Comparison of ENCODE assay signal across 1 cellular context in the genomic region with DNA sequence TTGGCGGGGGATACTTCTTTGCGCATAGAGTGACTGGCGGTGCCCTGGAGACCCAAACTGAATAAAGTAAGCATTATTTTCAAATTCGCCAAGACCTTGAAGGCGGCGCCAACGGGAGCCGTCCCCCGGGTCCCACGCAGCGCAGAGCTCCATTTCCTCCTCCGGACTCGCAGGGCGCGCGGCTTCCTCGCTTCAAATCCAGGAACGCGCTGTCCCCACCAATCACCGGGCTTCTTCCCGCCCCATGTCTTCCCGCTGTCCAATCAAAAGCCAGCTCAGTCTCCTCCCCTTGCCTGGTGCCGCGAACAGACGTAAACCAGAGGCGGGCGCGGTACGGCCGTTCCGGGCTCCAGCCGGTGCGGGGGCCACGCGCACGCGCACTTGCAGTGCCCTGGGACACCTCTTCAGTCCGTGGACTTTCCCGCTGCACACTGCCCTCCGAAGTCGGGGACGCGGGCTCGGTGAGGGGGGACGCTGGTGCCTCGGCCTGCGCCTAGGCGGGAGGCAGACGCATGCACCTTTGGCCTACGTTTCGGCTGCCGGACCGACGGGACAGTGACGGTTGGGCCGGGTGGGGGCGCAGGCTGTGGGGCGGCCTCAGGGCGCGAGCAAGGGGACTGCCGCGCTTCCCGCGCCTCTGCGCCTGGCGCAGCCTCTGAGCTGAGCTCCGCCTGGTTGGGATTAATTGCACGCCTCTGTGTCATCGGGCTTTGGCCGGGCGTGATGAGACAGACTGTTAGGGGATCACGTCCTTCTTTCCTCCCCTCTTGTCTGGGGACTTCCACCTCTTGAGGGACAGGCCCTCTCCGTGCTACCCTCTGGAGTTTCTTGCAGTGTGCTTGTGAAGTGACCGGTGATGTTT.
TF ChIP-seq lines count a peak whose summit lies in the region.

A gene with protein sequence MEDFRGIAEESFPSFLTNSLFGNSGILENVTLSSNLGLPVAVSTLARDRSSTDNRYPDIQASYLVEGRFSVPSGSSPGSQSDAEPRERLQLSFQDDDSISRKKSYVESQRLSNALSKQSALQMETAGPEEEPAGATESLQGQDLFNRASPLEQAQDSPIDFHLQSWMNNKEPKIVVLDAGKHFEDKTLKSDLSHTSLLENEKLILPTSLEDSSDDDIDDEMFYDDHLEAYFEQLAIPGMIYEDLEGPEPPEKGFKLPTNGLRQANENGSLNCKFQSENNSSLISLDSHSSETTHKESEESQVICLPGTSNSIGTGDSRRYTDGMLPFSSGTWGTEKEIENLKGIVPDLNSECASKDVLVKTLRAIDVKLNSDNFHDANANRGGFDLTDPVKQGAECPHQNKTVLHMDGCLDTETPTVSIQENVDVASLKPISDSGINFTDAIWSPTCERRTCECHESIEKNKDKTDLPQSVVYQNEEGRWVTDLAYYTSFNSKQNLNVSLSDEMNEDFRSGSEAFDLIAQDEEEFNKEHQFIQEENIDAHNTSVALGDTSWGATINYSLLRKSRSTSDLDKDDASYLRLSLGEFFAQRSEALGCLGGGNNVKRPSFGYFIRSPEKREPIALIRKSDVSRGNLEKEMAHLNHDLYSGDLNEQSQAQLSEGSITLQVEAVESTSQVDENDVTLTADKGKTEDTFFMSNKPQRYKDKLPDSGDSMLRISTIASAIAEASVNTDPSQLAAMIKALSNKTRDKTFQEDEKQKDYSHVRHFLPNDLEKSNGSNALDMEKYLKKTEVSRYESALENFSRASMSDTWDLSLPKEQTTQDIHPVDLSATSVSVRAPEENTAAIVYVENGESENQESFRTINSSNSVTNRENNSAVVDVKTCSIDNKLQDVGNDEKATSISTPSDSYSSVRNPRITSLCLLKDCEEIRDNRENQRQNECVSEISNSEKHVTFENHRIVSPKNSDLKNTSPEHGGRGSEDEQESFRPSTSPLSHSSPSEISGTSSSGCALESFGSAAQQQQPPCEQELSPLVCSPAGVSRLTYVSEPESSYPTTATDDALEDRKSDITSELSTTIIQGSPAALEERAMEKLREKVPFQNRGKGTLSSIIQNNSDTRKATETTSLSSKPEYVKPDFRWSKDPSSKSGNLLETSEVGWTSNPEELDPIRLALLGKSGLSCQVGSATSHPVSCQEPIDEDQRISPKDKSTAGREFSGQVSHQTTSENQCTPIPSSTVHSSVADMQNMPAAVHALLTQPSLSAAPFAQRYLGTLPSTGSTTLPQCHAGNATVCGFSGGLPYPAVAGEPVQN (N-terminal part only) (plus strand): TSS at position 386 of the 862 bp plus-strand sequence. CDS start 8,063 bp downstream, outside the sequence.

TF ChIP-seq in K562, 482 proteins besides CTCF, POLR2A, EP300 and RAD21 (continued from another document and continues in another):
- TF ChIP-seq E2F8 (IDR thresholded peaks at IDR 0.05; ENCODE audit: low read depth, partially characterized antibody) (peak; percentile 33), SIN3B (IDR thresholded peaks at IDR 0.05; ENCODE audit: low read depth) (0 out of 2 replicates have a peak, but pooled peaks have one; percentile 12), RFX7 (CRISPR knock-in tag; IDR thresholded peaks at IDR 0.05) (no peak), ZEB2 (IDR thresholded peaks at IDR 0.05) (0 out of 2 replicates have a peak, but pooled peaks have one; percentile 33), NFIX (CRISPR knock-in tag; IDR thresholded peaks at IDR 0.05; ENCODE audit: low read depth) (no peak), PTTG1 (tag; IDR thresholded peaks at IDR 0.05; ENCODE audit: low read depth) (no peak), ESRRB (CRISPR knock-in tag; IDR thresholded peaks at IDR 0.05; ENCODE audit: borderline replicate concordance) (no peak), NBN (IDR thresholded peaks at IDR 0.05; ENCODE audit: low read depth) (no peak; the same call in 1 of the 2 replicates), PHTF2 (CRISPR knock-in tag; IDR thresholded peaks at IDR 0.05) (no peak), ZNF57 (CRISPR knock-in tag; IDR thresholded peaks at IDR 0.05) (no peak), PBX2 (CRISPR knock-in tag; IDR thresholded peaks at IDR 0.05; ENCODE audit: low read depth) (no peak), PBX2 (tag; conservative IDR thresholded peaks at IDR 0.05; ENCODE audit: low read depth) (no peak), CBFB (CRISPR knock-in tag; IDR thresholded peaks at IDR 0.05) (peak; percentile 59; the same call in 1 of the 2 replicates), SIN3A (IDR thresholded peaks at IDR 0.05; ENCODE audit: borderline replicate concordance in 2 of 2, control insufficient read depth in 1 of 2, low read depth in 2 of 2, low read length in 2 of 2) (peak; percentile 83 to 84; a peak in 3 of 4 replicates), TRIM24 (IDR thresholded peaks at IDR 0.05) (no peak), MIER1 (IDR thresholded peaks at IDR 0.05; ENCODE audit: low read depth) (no peak), RNF2 (IDR thresholded peaks at IDR 0.05) (0 out of 2 replicates have a peak, but pooled peaks have one; percentile 51), CEBPG (CRISPR knock-in tag; IDR thresholded peaks at IDR 0.05) (no peak; the same call in 1 of the 2 replicates), CEBPG (tag; conservative IDR thresholded peaks at IDR 0.05 in 1 of 2, IDR thresholded peaks at IDR 0.05 in 1 of 2) (no peak), GTF2A2 (tag; IDR thresholded peaks at IDR 0.05) (no peak), RERE (CRISPR knock-in tag; IDR thresholded peaks at IDR 0.05; ENCODE audit: borderline replicate concordance) (no peak), NFIC (IDR thresholded peaks at IDR 0.05) (peak; percentile 26; the same call in 1 of the 2 replicates), KDM1A (IDR thresholded peaks at IDR 0.05) (no peak), ZNF764 (CRISPR knock-in tag; IDR thresholded peaks at IDR 0.05; ENCODE audit: low read depth) (no peak), TEAD1 (CRISPR knock-in tag; IDR thresholded peaks at IDR 0.05) (peak in 1 of 2 experiments; percentile 63; a peak in 2 of 4 replicates), SRSF3 (IDR thresholded peaks at IDR 0.05; ENCODE audit: insufficient read depth, low read length) (no peak), GATAD2B (IDR thresholded peaks at IDR 0.05; ENCODE audit: borderline replicate concordance) (no peak), HDAC6 (IDR thresholded peaks at IDR 0.05; ENCODE audit: low read depth, low read length) (no peak), MCM2 (IDR thresholded peaks at IDR 0.05; ENCODE audit: low read depth) (no peak), CAMTA2 (CRISPR knock-in tag; conservative IDR thresholded peaks at IDR 0.05) (no peak), STAT5A (IDR thresholded peaks at IDR 0.05; ENCODE audit: borderline replicate concordance, low read length) (no peak)
- TF ChIP-seq, protein P1, sequence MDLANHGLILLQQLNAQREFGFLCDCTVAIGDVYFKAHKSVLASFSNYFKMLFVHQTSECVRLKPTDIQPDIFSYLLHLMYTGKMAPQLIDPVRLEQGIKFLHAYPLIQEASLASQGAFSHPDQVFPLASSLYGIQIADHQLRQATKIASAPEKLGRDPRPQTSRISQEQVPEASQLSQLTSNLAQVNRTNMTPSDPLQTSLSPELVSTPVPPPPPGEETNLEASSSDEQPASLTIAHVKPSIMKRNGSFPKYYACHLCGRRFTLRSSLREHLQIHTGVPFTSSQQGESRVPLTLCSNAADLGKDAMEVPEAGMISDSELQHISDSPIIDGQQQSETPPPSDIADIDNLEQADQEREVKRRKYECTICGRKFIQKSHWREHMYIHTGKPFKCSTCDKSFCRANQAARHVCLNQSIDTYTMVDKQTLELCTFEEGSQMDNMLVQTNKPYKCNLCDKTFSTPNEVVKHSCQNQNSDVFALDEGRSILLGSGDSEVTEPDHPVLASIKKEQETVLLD (IDR thresholded peaks at IDR 0.05): peak; percentile 87; the same call in 1 of the 2 replicates
- TF ChIP-seq, protein P2, sequence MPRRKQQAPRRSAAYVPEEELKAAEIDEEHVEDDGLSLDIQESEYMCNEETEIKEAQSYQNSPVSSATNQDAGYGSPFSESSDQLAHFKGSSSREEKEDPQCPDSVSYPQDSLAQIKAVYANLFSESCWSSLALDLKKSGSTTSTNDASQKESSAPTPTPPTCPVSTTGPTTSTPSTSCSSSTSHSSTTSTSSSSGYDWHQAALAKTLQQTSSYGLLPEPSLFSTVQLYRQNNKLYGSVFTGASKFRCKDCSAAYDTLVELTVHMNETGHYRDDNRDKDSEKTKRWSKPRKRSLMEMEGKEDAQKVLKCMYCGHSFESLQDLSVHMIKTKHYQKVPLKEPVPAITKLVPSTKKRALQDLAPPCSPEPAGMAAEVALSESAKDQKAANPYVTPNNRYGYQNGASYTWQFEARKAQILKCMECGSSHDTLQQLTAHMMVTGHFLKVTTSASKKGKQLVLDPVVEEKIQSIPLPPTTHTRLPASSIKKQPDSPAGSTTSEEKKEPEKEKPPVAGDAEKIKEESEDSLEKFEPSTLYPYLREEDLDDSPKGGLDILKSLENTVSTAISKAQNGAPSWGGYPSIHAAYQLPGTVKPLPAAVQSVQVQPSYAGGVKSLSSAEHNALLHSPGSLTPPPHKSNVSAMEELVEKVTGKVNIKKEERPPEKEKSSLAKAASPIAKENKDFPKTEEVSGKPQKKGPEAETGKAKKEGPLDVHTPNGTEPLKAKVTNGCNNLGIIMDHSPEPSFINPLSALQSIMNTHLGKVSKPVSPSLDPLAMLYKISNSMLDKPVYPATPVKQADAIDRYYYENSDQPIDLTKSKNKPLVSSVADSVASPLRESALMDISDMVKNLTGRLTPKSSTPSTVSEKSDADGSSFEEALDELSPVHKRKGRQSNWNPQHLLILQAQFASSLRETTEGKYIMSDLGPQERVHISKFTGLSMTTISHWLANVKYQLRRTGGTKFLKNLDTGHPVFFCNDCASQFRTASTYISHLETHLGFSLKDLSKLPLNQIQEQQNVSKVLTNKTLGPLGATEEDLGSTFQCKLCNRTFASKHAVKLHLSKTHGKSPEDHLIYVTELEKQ (CRISPR knock-in tag; IDR thresholded peaks at IDR 0.05): no peak
